In genomic region chrX:24775891-24776290, GRCh38 we compare ENCODE assay signal across 33 cellular contexts.
"Had no signal": no experiment of that assay in that cellular context is flagged by ENCODE, and none has a peak within 500 bp of the region (broad histone marks: within the 10 kb centered on the region; RNA-seq: fewer than 3 reads in every experiment).

No MANE protein-coding gene starts in this region.

- H3K4me3 ChIP-seq: cardiac muscle cell, coronary artery, dorsolateral prefrontal cortex, gastrocnemius medialis, left lung, lung, prostate gland, sigmoid colon, smooth muscle cell, upper lobe of left lung, vagina had no signal

- H3K4me1 ChIP-seq: gastrocnemius medialis, left lung, prostate gland, upper lobe of left lung, vagina had no signal

- H3K27me3 Mint-ChIP-seq: activated B cell treated with CpG ODN at 0.5 μM for 24 hours; activated CD8-positive, alpha-beta memory T cell treated with anti-CD3 and anti-CD28 coated beads, Interleukin-2, amount 10 ng/mL, durations not matched to agents 7 days and 5 days; activated naive CD8-positive, alpha-beta T cell; brain; natural killer cell treated with Interleukin-12 subunit alpha and Interleukin-12 subunit beta and Interleukin-15 and Interleukin-18, amount 100 ng/mL, for 72 hours; stimulated activated memory B cell treated with anti-CD40 and anti-IgM and Interleukin-4, amounts not matched to agents 10 μg/mL and 1 μg/mL and 100 μg/mL, for 72 hours; stimulated activated naive CD8-positive, alpha-beta T cell treated with anti-CD3 and anti-CD28 coated beads, Interleukin-15, amount 100 ng/mL, for 72 hours had no signal

- H3K4me1 Mint-ChIP-seq: stimulated activated naive CD8-positive, alpha-beta T cell treated with anti-CD3 and anti-CD28 coated beads, Interleukin-15, amount 100 ng/mL, for 72 hours had no signal

- H3K36me3 ChIP-seq: cardiac muscle cell, gastrocnemius medialis, left lung, prostate gland, sigmoid colon, upper lobe of left lung, vagina had no signal

- ATAC-seq: activated CD8-positive, alpha-beta memory T cell treated with anti-CD3 and anti-CD28 coated beads, Interleukin-2, amount 10 ng/mL, durations not matched to agents 7 days and 5 days; activated CD8-positive, alpha-beta T cell treated with anti-CD3 and anti-CD28 coated beads, Interleukin-2, amount 10 ng/mL, durations not matched to agents 7 days and 5 days; gastrocnemius medialis; left lung; natural killer cell treated with Interleukin-12 subunit alpha and Interleukin-12 subunit beta and Interleukin-15 and Interleukin-18, amount 100 ng/mL, for 72 hours; stimulated activated memory B cell treated with anti-CD40 and anti-IgM and Interleukin-4, amounts not matched to agents 10 μg/mL and 1 μg/mL and 100 μg/mL, for 72 hours; stimulated activated naive CD8-positive, alpha-beta T cell treated with anti-CD3 and anti-CD28 coated beads, Interleukin-15, amount 100 ng/mL, for 72 hours had no signal

- H3K9me3 ChIP-seq: gastrocnemius medialis, left lung, prostate gland, sigmoid colon, upper lobe of left lung, vagina had no signal

- H3K27ac ChIP-seq: cardiac muscle cell, coronary artery, dorsolateral prefrontal cortex, gastrocnemius medialis, left lung, prostate gland, sigmoid colon, upper lobe of left lung, vagina had no signal

- H3K27me3 ChIP-seq: cardiac muscle cell, gastrocnemius medialis, left lung, sigmoid colon, upper lobe of left lung, vagina had no signal

- DNase-seq: activated B cell treated with CpG ODN at 0.5 μM for 24 hours; activated CD8-positive, alpha-beta memory T cell treated with anti-CD3 and anti-CD28 coated beads, Interleukin-2, amount 10 ng/mL, durations not matched to agents 7 days and 5 days; activated CD8-positive, alpha-beta T cell treated with anti-CD3 and anti-CD28 coated beads, Interleukin-2, amount 10 ng/mL, durations not matched to agents 7 days and 5 days; activated naive CD4-positive, alpha-beta T cell treated with Interleukin-2 at 50 U/mL for 16 hours; activated T-cell treated with anti-CD3 and anti-CD28 coated beads, Interleukin-2, amount 50 U/mL, for 48 hours; anterior cingulate cortex; dorsolateral prefrontal cortex; effector memory CD4-positive, alpha-beta T cell; erythroblast; gastrocnemius medialis; glutamatergic neuron; left lung; mesendoderm; retina; sigmoid colon; stimulated activated CD4-positive, alpha-beta T cell treated with anti-CD3 and anti-CD28 coated beads, Interleukin-1b, Interleukin-23, amount 100 ng/mL, for 48 hours; stimulated activated CD4-positive, alpha-beta T cell treated with anti-CD3 and anti-CD28 coated beads, Interleukin-4, amount 100 ng/mL, for 4 hours; stimulated activated CD8-positive, alpha-beta memory T cell treated with anti-CD3 and anti-CD28 coated beads, Interleukin-4, amount 100 ng/mL, for 48 hours; stimulated activated naive CD8-positive, alpha-beta T cell treated with anti-CD3 and anti-CD28 coated beads, Interleukin-15, amount 100 ng/mL, for 72 hours; substantia nigra; T-helper 1 cell; upper lobe of left lung had no signal

- H3K4me2 ChIP-seq: smooth muscle cell had no signal

- H3K9me3 Mint-ChIP-seq: activated B cell treated with CpG ODN at 0.5 μM for 24 hours; brain; natural killer cell treated with Interleukin-12 subunit alpha and Interleukin-12 subunit beta and Interleukin-15 and Interleukin-18, amount 100 ng/mL, for 72 hours; stimulated activated memory B cell treated with anti-CD40 and anti-IgM and Interleukin-4, amounts not matched to agents 10 μg/mL and 1 μg/mL and 100 μg/mL, for 72 hours; stimulated activated naive CD8-positive, alpha-beta T cell treated with anti-CD3 and anti-CD28 coated beads, Interleukin-15, amount 100 ng/mL, for 72 hours; T-helper 2 cell treated with Interferon-gamma antibody and Interleukin-4, amounts not matched to agents 5 μg/mL and 100 μg/mL, for 36 hours had no signal

- H3K27ac Mint-ChIP-seq: activated B cell treated with CpG ODN at 0.5 μM for 24 hours; activated CD8-positive, alpha-beta memory T cell treated with anti-CD3 and anti-CD28 coated beads, Interleukin-2, amount 10 ng/mL, durations not matched to agents 7 days and 5 days; activated CD8-positive, alpha-beta T cell treated with anti-CD3 and anti-CD28 coated beads, Interleukin-2, amount 10 ng/mL, durations not matched to agents 7 days and 5 days; activated naive CD8-positive, alpha-beta T cell; stimulated activated memory B cell treated with anti-CD40 and anti-IgM and Interleukin-4, amounts not matched to agents 10 μg/mL and 1 μg/mL and 100 μg/mL, for 72 hours; stimulated activated naive CD8-positive, alpha-beta T cell treated with anti-CD3 and anti-CD28 coated beads, Interleukin-15, amount 100 ng/mL, for 72 hours; T-helper 2 cell treated with Interferon-gamma antibody and Interleukin-4, amounts not matched to agents 5 μg/mL and 100 μg/mL, for 36 hours had no signal

- H3K4me3 Mint-ChIP-seq: activated B cell treated with CpG ODN at 0.5 μM for 24 hours; activated CD8-positive, alpha-beta memory T cell treated with anti-CD3 and anti-CD28 coated beads, Interleukin-2, amount 10 ng/mL, durations not matched to agents 7 days and 5 days; activated CD8-positive, alpha-beta T cell treated with anti-CD3 and anti-CD28 coated beads, Interleukin-2, amount 10 ng/mL, durations not matched to agents 7 days and 5 days; activated naive CD8-positive, alpha-beta T cell; brain; natural killer cell treated with Interleukin-12 subunit alpha and Interleukin-12 subunit beta and Interleukin-15 and Interleukin-18, amount 100 ng/mL, for 72 hours; stimulated activated memory B cell treated with anti-CD40 and anti-IgM and Interleukin-4, amounts not matched to agents 10 μg/mL and 1 μg/mL and 100 μg/mL, for 72 hours; stimulated activated naive CD8-positive, alpha-beta T cell treated with anti-CD3 and anti-CD28 coated beads, Interleukin-15, amount 100 ng/mL, for 72 hours; T-helper 2 cell treated with Interferon-gamma antibody and Interleukin-4, amounts not matched to agents 5 μg/mL and 100 μg/mL, for 36 hours had no signal
